11 cellular contexts compared by ENCODE assay signal in the genomic region with DNA sequence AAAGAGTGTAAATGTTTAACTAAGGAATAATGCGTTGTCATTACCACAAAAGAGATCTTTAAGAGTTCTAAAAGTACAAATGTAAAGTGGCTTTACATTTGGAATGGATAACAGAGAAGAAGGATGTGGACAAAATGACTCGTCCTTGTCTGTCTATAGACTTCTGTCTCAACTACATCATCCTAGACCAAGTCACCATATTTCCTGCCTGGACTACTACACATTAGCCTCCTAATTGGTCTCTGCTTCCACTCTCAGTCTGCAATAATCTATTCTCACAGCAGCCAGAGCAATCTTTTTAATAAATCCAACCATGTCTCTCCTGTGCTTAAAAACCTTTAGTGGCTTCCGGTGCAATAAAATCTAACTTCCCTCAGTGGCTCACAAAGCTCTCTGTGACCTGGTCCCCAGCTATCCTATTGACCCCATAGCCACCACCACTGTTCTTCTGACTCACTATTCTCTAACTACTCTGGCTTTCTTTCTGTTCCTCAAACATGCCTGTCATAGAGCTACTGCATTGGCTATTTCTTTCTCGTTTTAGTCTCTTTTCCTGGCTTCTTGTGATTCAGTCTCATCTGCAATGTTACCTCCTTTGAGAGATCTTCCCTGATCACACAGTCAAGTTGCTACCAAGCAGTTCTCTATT.
A peak's percentile ranks its signal among the peaks of the same experiment; 100 is the strongest.
DNase-seq lines count a peak whose midpoint lies in the region; ATAC-seq and TF ChIP-seq lines count a peak whose summit lies in the region.
"Had no signal": no experiment of that assay in that cellular context is flagged by ENCODE, and none has a peak within 500 bp of the region (broad histone marks: within the 10 kb centered on the region; RNA-seq: fewer than 3 reads in every experiment).

No MANE protein-coding gene starts in this region.

- no peak overlapping the region for H2BK120ac ChIP-seq in IMR-90 (ENCODE audit: low read depth, low read length)

- no peak overlapping the region for H3K18ac ChIP-seq in IMR-90 (ENCODE audit: low read depth, low read length)

- in situ Hi-C loops in IMR-90 (cut with MboI; ENCODE audit: low sequenced_read_pairs): no loop called here

- ATAC-seq in GM18499 (IDR thresholded peaks at IDR 0.05; ENCODE audit: insufficient read depth, unreplicated experiment) (peak; percentile 90), GM19468 (IDR thresholded peaks at IDR 0.05; ENCODE audit: extremely low read depth, unreplicated experiment) (peak; percentile 37), HG02938 (IDR thresholded peaks at IDR 0.05; ENCODE audit: unreplicated experiment) (peak; percentile 96), IMR-90 (ENCODE audit: low read depth) (no peak)

- no peaks in the 10 kb centered on the region for H3K36me3 Mint-ChIP-seq in activated naive CD4-positive, alpha-beta T cell treated with anti-CD3 and anti-CD28 coated beads, Interleukin-2, amount 10 ng/mL, durations not matched to agents 7 days and 5 days
- H3K36me3 Mint-ChIP-seq: activated naive CD8-positive, alpha-beta T cell had no signal

- no peaks in the 10 kb centered on the region for H3K9me3 ChIP-seq in IMR-90 (ENCODE audit: control insufficient read depth, insufficient read depth, low read length)
- H3K9me3 ChIP-seq in testis: no peaks in the 10 kb centered on the region

- no peak overlapping the region for H4K8ac ChIP-seq in IMR-90 (ENCODE audit: low read depth in 2 of 2, low read length in 2 of 2)

- no peak overlapping the region for H2AFZ ChIP-seq in IMR-90 (replicated peaks; ENCODE audit: low read length, poor library complexity)

- intact Hi-C loops in IMR-90 (cut with micrococcal nuclease): no loop called here
- intact Hi-C loops in testis (cut with DNase I; ENCODE audit: low total_unique reads): no loop called here

- no peaks in the 10 kb centered on the region for H3K36me3 ChIP-seq in IMR-90 (ENCODE audit: control insufficient read depth, insufficient read depth, low read length)
- H3K36me3 ChIP-seq in testis (ENCODE audit: low read depth, missing control alignments): no peaks in the 10 kb centered on the region

- H4K20me1 ChIP-seq in IMR-90 (ENCODE audit: insufficient read depth, low read length): no peaks in the 10 kb centered on the region

- H4K5ac ChIP-seq in IMR-90 (ENCODE audit: low read depth, low read length): no peak overlapping the region

- TF ChIP-seq POLR2A in IMR-90 (IDR thresholded peaks at IDR 0.05; ENCODE audit: low read depth, low read length): no peak
- no peak for TF ChIP-seq POLR2A in testis (IDR thresholded peaks at IDR 0.05)

- no peak overlapping the region for H3K27ac Mint-ChIP-seq in activated naive CD4-positive, alpha-beta T cell treated with anti-CD3 and anti-CD28 coated beads, Interleukin-2, amount 10 ng/mL, durations not matched to agents 7 days and 5 days
- H3K27ac Mint-ChIP-seq: activated CD4-positive, alpha-beta T cell treated with anti-CD3 and anti-CD28 coated beads, Interleukin-2, amount 10 ng/mL, durations not matched to agents 24 days and 14 days; activated naive CD8-positive, alpha-beta T cell had no signal

- H3K9me3 Mint-ChIP-seq in activated naive CD4-positive, alpha-beta T cell treated with anti-CD3 and anti-CD28 coated beads, Interleukin-2, amount 10 ng/mL, durations not matched to agents 7 days and 5 days: no peaks in the 10 kb centered on the region
- H3K9me3 Mint-ChIP-seq: activated CD4-positive, alpha-beta T cell treated with anti-CD3 and anti-CD28 coated beads, Interleukin-2, amount 10 ng/mL, durations not matched to agents 24 days and 14 days had no signal

- no peak overlapping the region for H4K91ac ChIP-seq in IMR-90 (ENCODE audit: insufficient read depth, low read depth, low read length)

- H2BK5ac ChIP-seq in IMR-90 (ENCODE audit: low read depth, low read length, poor library complexity, severe bottlenecking): no peak overlapping the region

- H3K79me1 ChIP-seq in IMR-90 (ENCODE audit: low read depth in 1 of 2, low read length in 2 of 2): no peaks in the 10 kb centered on the region

- H3K27ac ChIP-seq in IMR-90 (ENCODE audit: insufficient read depth, low read length): no peak overlapping the region
- H3K27ac ChIP-seq in testis: no peak overlapping the region

- H3K4me3 ChIP-seq in IMR-90 (ENCODE audit: insufficient read depth, low read depth, low read length) (no peak overlapping the region), testis (no peak overlapping the region)

- no peaks in the 10 kb centered on the region for H3K27me3 ChIP-seq in IMR-90 (ENCODE audit: control insufficient read depth, insufficient read depth, low read length)
- H3K27me3 ChIP-seq in testis: no peaks in the 10 kb centered on the region

- H3K27me3 Mint-ChIP-seq in activated naive CD4-positive, alpha-beta T cell treated with anti-CD3 and anti-CD28 coated beads, Interleukin-2, amount 10 ng/mL, durations not matched to agents 7 days and 5 days: no peaks in the 10 kb centered on the region
- H3K27me3 Mint-ChIP-seq: activated CD4-positive, alpha-beta T cell treated with anti-CD3 and anti-CD28 coated beads, Interleukin-2, amount 10 ng/mL, durations not matched to agents 24 days and 14 days; activated naive CD8-positive, alpha-beta T cell had no signal

- H2AK5ac ChIP-seq in IMR-90 (ENCODE audit: low read depth, low read length): no peak overlapping the region

- POLR2A ChIA-PET in IMR-90 (lab: Charles Lee; ENCODE audit: unreplicated experiment): no interaction called here

- H2AK9ac ChIP-seq in IMR-90 (replicated peaks; ENCODE audit: low read depth, low read length, poor library complexity): no peak overlapping the region

- no peaks in the 10 kb centered on the region for H3K4me1 ChIP-seq in IMR-90 (ENCODE audit: control insufficient read depth, insufficient read depth, low read length)
- H3K4me1 ChIP-seq in testis: no peaks in the 10 kb centered on the region

- no peak overlapping the region for H3K14ac ChIP-seq in IMR-90 (replicated peaks; ENCODE audit: low read depth, low read length)

- no peak overlapping the region for H3K4me2 ChIP-seq in IMR-90 (ENCODE audit: low read depth, low read length)

- DNase-seq in IMR-90: peak; percentile 18
- no peak for DNase-seq in activated naive CD4-positive, alpha-beta T cell treated with anti-CD3 and anti-CD28 coated beads, Interleukin-2, amount 10 ng/mL, durations not matched to agents 7 days and 5 days
- no peak for DNase-seq in NCI-H69 (lab: John Stamatoyannopoulos, UW)
- no peak for DNase-seq in NAMALWA (ENCODE audit: low spot score)
- no peak for DNase-seq in testis
- DNase-seq: activated CD4-positive, alpha-beta T cell treated with anti-CD3 and anti-CD28 coated beads, Interleukin-2, amount 10 ng/mL, durations not matched to agents 24 days and 14 days; head of caudate nucleus had no signal

- H2BK15ac ChIP-seq in IMR-90 (ENCODE audit: low read depth, low read length): no peak overlapping the region

- BruUV-seq in IMR-90 (replicated peaks; lab: Mats Ljungman, UMichigan): no TSS peak

- H2BK20ac ChIP-seq in IMR-90 (ENCODE audit: low read depth, low read length): no peak overlapping the region

- H3K4me1 Mint-ChIP-seq in activated naive CD4-positive, alpha-beta T cell treated with anti-CD3 and anti-CD28 coated beads, Interleukin-2, amount 10 ng/mL, durations not matched to agents 7 days and 5 days: no peaks in the 10 kb centered on the region
- H3K4me1 Mint-ChIP-seq: activated CD4-positive, alpha-beta T cell treated with anti-CD3 and anti-CD28 coated beads, Interleukin-2, amount 10 ng/mL, durations not matched to agents 24 days and 14 days had no signal

- CTCF ChIA-PET in IMR-90 (lab: Yijun Ruan, JAX): no interaction called here
- CTCF ChIA-PET in activated naive CD4-positive, alpha-beta T cell treated with anti-CD3 and anti-CD28 coated beads, Interleukin-2, amount 10 ng/mL, durations not matched to agents 7 days and 5 days (lab: Charles Lee): no interaction called here

- no peak overlapping the region for H3K56ac ChIP-seq in IMR-90 (ENCODE audit: extremely low read depth, insufficient read depth, low read length)

- no CpG with 5 or more reads among the region's 4 CpGs for WGBS in IMR-90 (ENCODE audit: extremely low coverage in 2 of 2, insufficient read length in 1 of 2), 2 experiments
- WGBS in testis, 2 donors: 68 to 82% methylated on average over 4 of the region's 4 CpGs

- no peak overlapping the region for H3K4ac ChIP-seq in IMR-90 (ENCODE audit: low read depth, low read length)

- H3K9me1 ChIP-seq in IMR-90 (ENCODE audit: insufficient read depth, low read length): no peaks in the 10 kb centered on the region

- TF ChIP-seq CTCF in IMR-90 (conservative IDR thresholded peaks at IDR 0.05; ENCODE audit: low read depth, low read length): no peak
- TF ChIP-seq CTCF in testis (IDR thresholded peaks at IDR 0.05): no peak

- no peak overlapping the region for H3K23ac ChIP-seq in IMR-90 (ENCODE audit: low read depth, low read length)

- dilution Hi-C loops in IMR-90 (cut with HindIII; ENCODE audit: low sequenced_read_pairs, unreplicated experiment): no loop called here

- no peak overlapping the region for H3K4me3 Mint-ChIP-seq in activated naive CD4-positive, alpha-beta T cell treated with anti-CD3 and anti-CD28 coated beads, Interleukin-2, amount 10 ng/mL, durations not matched to agents 7 days and 5 days
- H3K4me3 Mint-ChIP-seq: activated CD4-positive, alpha-beta T cell treated with anti-CD3 and anti-CD28 coated beads, Interleukin-2, amount 10 ng/mL, durations not matched to agents 24 days and 14 days; activated naive CD8-positive, alpha-beta T cell had no signal

- no peak overlapping the region for H3K9ac ChIP-seq in IMR-90 (ENCODE audit: low read depth, low read length)

- no peak for TF ChIP-seq RAD21 in IMR-90 (IDR thresholded peaks at IDR 0.05; ENCODE audit: low read length)

TF ChIP-seq in IMR-90, 13 proteins besides CTCF, POLR2A, EP300 and RAD21:
- TF ChIP-seq RCOR1 (IDR thresholded peaks at IDR 0.05; ENCODE audit: insufficient replicate concordance, low read length) (no peak), CEBPB (IDR thresholded peaks at IDR 0.05; ENCODE audit: low read depth, low read length) (no peak), USF2 (IDR thresholded peaks at IDR 0.05; ENCODE audit: low read depth, low read length) (no peak), FOS (IDR thresholded peaks at IDR 0.05; ENCODE audit: low read depth, low read length) (no peak), RFX5 (IDR thresholded peaks at IDR 0.05; ENCODE audit: low read depth, low read length) (no peak), MAFK (IDR thresholded peaks at IDR 0.05; ENCODE audit: low read depth, low read length) (no peak), MXI1 (IDR thresholded peaks at IDR 0.05; ENCODE audit: borderline replicate concordance, low read depth, low read length) (no peak), SMC3 (IDR thresholded peaks at IDR 0.05; ENCODE audit: low read depth, low read length) (no peak)
